Comparison of ENCODE assay signal across 17 cellular contexts in the genomic region with DNA sequence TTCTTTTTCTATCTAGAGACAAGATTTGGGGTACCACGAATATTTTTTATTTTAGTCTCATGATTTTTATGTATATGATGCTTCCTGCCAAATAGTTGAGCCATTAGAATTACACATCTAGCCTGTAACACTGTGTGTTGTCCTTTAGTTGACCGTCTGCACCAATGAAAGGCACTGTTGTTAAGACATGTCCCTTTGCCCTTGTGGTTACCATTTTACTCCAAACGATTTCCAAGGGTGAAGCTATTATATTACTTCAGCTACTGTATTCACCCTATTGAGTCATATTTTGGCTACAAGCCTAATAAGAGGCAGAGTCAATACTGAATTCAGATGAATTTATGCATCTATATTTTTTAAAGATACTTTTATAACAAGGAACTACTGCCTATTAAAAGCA.
DNase-seq lines count a peak whose midpoint lies in the region; ATAC-seq lines count a peak whose summit lies in the region.
"Had no signal": no experiment of that assay in that cellular context is flagged by ENCODE, and none has a peak within 500 bp of the region (broad histone marks: within the 10 kb centered on the region; RNA-seq: fewer than 3 reads in every experiment).

No MANE protein-coding gene starts in this region.

- peaks cover 6% of the 10 kb centered on the region for H3K4me1 Mint-ChIP-seq in stimulated activated memory B cell treated with anti-CD40 and anti-IgM and Interleukin-4, amounts not matched to agents 10 μg/mL and 1 μg/mL and 100 μg/mL, for 72 hours
- H3K4me1 Mint-ChIP-seq in naive thymus-derived CD8-positive, alpha-beta T cell = no peaks in the 10 kb centered on the region
- H3K4me1 Mint-ChIP-seq: central memory CD8-positive, alpha-beta T cell; naive thymus-derived CD4-positive, alpha-beta T cell had no signal

- H3K9me3 Mint-ChIP-seq in stimulated activated memory B cell treated with anti-CD40 and anti-IgM and Interleukin-4, amounts not matched to agents 10 μg/mL and 1 μg/mL and 100 μg/mL, for 72 hours = peaks cover 5% of the 10 kb centered on the region
- H3K9me3 Mint-ChIP-seq in naive thymus-derived CD8-positive, alpha-beta T cell = peaks cover 1 to 17% (median 10%) of the 10 kb centered on the region in 9 donors
- H3K9me3 Mint-ChIP-seq: central memory CD8-positive, alpha-beta T cell had no signal

- H3K27ac Mint-ChIP-seq in stimulated activated memory B cell treated with anti-CD40 and anti-IgM and Interleukin-4, amounts not matched to agents 10 μg/mL and 1 μg/mL and 100 μg/mL, for 72 hours = no peak overlapping the region
- H3K27ac Mint-ChIP-seq in naive thymus-derived CD8-positive, alpha-beta T cell = no peak overlapping the region
- H3K27ac Mint-ChIP-seq: activated naive CD4-positive, alpha-beta T cell treated with anti-CD3 and anti-CD28 coated beads for 36 hours; IgD-negative memory B cell; naive thymus-derived CD4-positive, alpha-beta T cell; WTC11 had no signal

- no peaks in the 10 kb centered on the region for H3K27me3 Mint-ChIP-seq in stimulated activated memory B cell treated with anti-CD40 and anti-IgM and Interleukin-4, amounts not matched to agents 10 μg/mL and 1 μg/mL and 100 μg/mL, for 72 hours
- H3K27me3 Mint-ChIP-seq in naive thymus-derived CD8-positive, alpha-beta T cell = peaks cover 0 to 6% (median 3%) of the 10 kb centered on the region in 5 donors
- H3K27me3 Mint-ChIP-seq: central memory CD8-positive, alpha-beta T cell; IgD-negative memory B cell had no signal

- DNase-seq in COR-L47 (lab: John Stamatoyannopoulos, UW) (peak; percentile 57), HT1080 (ENCODE audit: low read depth) (peak; percentile 89), SK-MEL-5 (ENCODE audit: low read depth, low spot score) (peak; percentile 23), fibroblast of the conjunctiva (ENCODE audit: low read depth) (peak; percentile 3), SKM-1 (lab: John Stamatoyannopoulos, UW; ENCODE audit: unreplicated experiment) (no peak)
- DNase-seq in naive thymus-derived CD8-positive, alpha-beta T cell = no peak
- DNase-seq: activated naive CD4-positive, alpha-beta T cell treated with anti-CD3 and anti-CD28 coated beads for 36 hours; AML-193; erythroblast; naive thymus-derived CD4-positive, alpha-beta T cell; NCI-H1694; transverse colon had no signal

- no peak for ATAC-seq in stimulated activated memory B cell treated with anti-CD40 and anti-IgM and Interleukin-4, amounts not matched to agents 10 μg/mL and 1 μg/mL and 100 μg/mL, for 72 hours
- no peak for ATAC-seq in naive thymus-derived CD8-positive, alpha-beta T cell
- no peak for ATAC-seq in HG03025 (IDR thresholded peaks at IDR 0.05; ENCODE audit: low FRiP score, unreplicated experiment)
- ATAC-seq: naive thymus-derived CD4-positive, alpha-beta T cell; WTC11 had no signal

- POLR2A ChIA-PET in naive thymus-derived CD8-positive, alpha-beta T cell (lab: Charles Lee) = no interaction called here

- no peak overlapping the region for H3K4me3 Mint-ChIP-seq in stimulated activated memory B cell treated with anti-CD40 and anti-IgM and Interleukin-4, amounts not matched to agents 10 μg/mL and 1 μg/mL and 100 μg/mL, for 72 hours
- H3K4me3 Mint-ChIP-seq in naive thymus-derived CD8-positive, alpha-beta T cell = no peak overlapping the region
- H3K4me3 Mint-ChIP-seq: activated naive CD4-positive, alpha-beta T cell treated with anti-CD3 and anti-CD28 coated beads for 36 hours; central memory CD8-positive, alpha-beta T cell; IgD-negative memory B cell; naive thymus-derived CD4-positive, alpha-beta T cell; WTC11 had no signal

- H3K36me3 Mint-ChIP-seq in stimulated activated memory B cell treated with anti-CD40 and anti-IgM and Interleukin-4, amounts not matched to agents 10 μg/mL and 1 μg/mL and 100 μg/mL, for 72 hours = no peaks in the 10 kb centered on the region
- H3K36me3 Mint-ChIP-seq in naive thymus-derived CD8-positive, alpha-beta T cell = no peaks in the 10 kb centered on the region
- H3K36me3 Mint-ChIP-seq: IgD-negative memory B cell had no signal

- in situ Hi-C loops in SK-MEL-5 (cut with HindIII; ENCODE audit: low pct_unique_long_range_greater_than_20kb, low sequenced_read_pairs) = no loop called here

Comparison
In these comparisons a context has a peak if more than half of its experiments do, and no peak if none do; other contexts are left out.
1. DNase-seq: peak in COR-L47 (single experiment), HT1080 (single experiment), SK-MEL-5 (single experiment) and fibroblast of the conjunctiva (single experiment); none in SKM-1 (single experiment) and naive thymus-derived CD8-positive, alpha-beta T cell (0 of 10).